8 cellular contexts compared by ENCODE assay signal in genomic region chr6:131923356-131923755, GRCh38. TPM values are rescaled to one million over a fixed set of nuclear protein-coding genes. Genes with fewer than 3 reads are reported as not detected.
DNase-seq lines count a peak whose midpoint lies in the region; ATAC-seq, FAIRE-seq and TF ChIP-seq lines count a peak whose summit lies in the region.

No MANE protein-coding gene starts in this region.

- H2AK5ac ChIP-seq in IMR-90 (ENCODE audit: low read depth, low read length) (no peak overlapping the region), H1 (ENCODE audit: low read depth, low read length) (no peak overlapping the region)

- H3K4me1 ChIP-seq in IMR-90 (ENCODE audit: control insufficient read depth, insufficient read depth, low read length) (no peaks in the 10 kb centered on the region), H1 (replicated peaks in 1 of 4; ENCODE audit: control insufficient read depth in 3 of 4, insufficient read depth in 4 of 4, low read length in 3 of 4) (no peaks in the 10 kb centered on the region)

- H4K20me1 ChIP-seq in IMR-90 (ENCODE audit: insufficient read depth, low read length) (no peaks in the 10 kb centered on the region), H1 (replicated peaks in 1 of 2; ENCODE audit: control insufficient read depth in 1 of 2, insufficient read depth in 2 of 2, low read length in 2 of 2) (peaks cover 3 to 5% of the 10 kb centered on the region in 2 experiments), neural cell (ENCODE audit: insufficient read depth) (no peaks in the 10 kb centered on the region)

- H2AK9ac ChIP-seq in IMR-90 (replicated peaks; ENCODE audit: low read depth, low read length, poor library complexity): no peak overlapping the region

- CTCF ChIA-PET in IMR-90 (lab: Yijun Ruan, JAX): interaction anchor here (0.7 to 1.7 kb wide), 6 partner anchors 8 to 357 kb away, joined by 3 to 7 read pairs (median 4); no protein-coding TSS in a partner anchor
- CTCF ChIA-PET in H1 (lab: Charles Lee; ENCODE audit: partially characterized antibody): interaction anchor here (0.8 to 10.4 kb wide), 43 partner anchors 7 to 373 kb away, joined by 3 to 72 read pairs (median 4); partner anchors contain the start of gene CCN2

- TF ChIP-seq CTCF in GM12873 (IDR thresholded peaks at IDR 0.05; ENCODE audit: insufficient read depth, low read depth, low read length, missing control alignments): peak; percentile 80
- TF ChIP-seq CTCF in IMR-90 (conservative IDR thresholded peaks at IDR 0.05; ENCODE audit: low read depth, low read length): peak; percentile 49
- TF ChIP-seq CTCF in H1 (IDR thresholded peaks at IDR 0.05; ENCODE audit: control extremely low read depth in 1 of 3, insufficient read depth in 1 of 3, low read depth in 1 of 3, low read length in 3 of 3): peak; percentile 83 to 95 (median 88)
- peak; percentile 64 for TF ChIP-seq CTCF in neural cell (IDR thresholded peaks at IDR 0.05; ENCODE audit: poor library complexity, severe bottlenecking)

- POLR2A ChIA-PET in IMR-90 (lab: Charles Lee; ENCODE audit: unreplicated experiment) (no interaction called here), H1 (lab: Charles Lee; ENCODE audit: partially characterized antibody) (interaction anchor here (0.8 to 2.2 kb wide), 7 partner anchors 13 to 228 kb away, joined by 3 to 11 read pairs (median 5); partner anchors contain the start of gene CCN2)

- H2AFZ ChIP-seq in IMR-90 (replicated peaks; ENCODE audit: low read length, poor library complexity) (no peak overlapping the region), H1 (ENCODE audit: low read length) (no peak overlapping the region), neural cell (ENCODE audit: low read depth, low read length) (no peak overlapping the region)

- H4K91ac ChIP-seq in IMR-90 (ENCODE audit: insufficient read depth, low read depth, low read length): no peak overlapping the region
- H4K91ac ChIP-seq in H1 (replicated peaks; ENCODE audit: insufficient read length, low read length): no peak overlapping the region

- H3K9ac ChIP-seq in IMR-90 (ENCODE audit: low read depth, low read length): no peak overlapping the region
- H3K9ac ChIP-seq in H1 (replicated peaks in 1 of 4; ENCODE audit: extremely low read depth in 1 of 4, low read depth in 3 of 4, low read length in 3 of 4): no peak overlapping the region
- no peak overlapping the region for H3K9ac ChIP-seq in neural cell (ENCODE audit: low read length)

- no peaks in the 10 kb centered on the region for H3K79me2 ChIP-seq in H1 (ENCODE audit: control insufficient read depth in 1 of 2, insufficient read depth in 2 of 2, low read length in 2 of 2)
- no peaks in the 10 kb centered on the region for H3K79me2 ChIP-seq in neural cell (replicated peaks; ENCODE audit: insufficient read depth, low read length)

- H3K14ac ChIP-seq in IMR-90 (replicated peaks; ENCODE audit: low read depth, low read length): no peak overlapping the region
- no peak overlapping the region for H3K14ac ChIP-seq in H1 (ENCODE audit: insufficient read length)

- H3K18ac ChIP-seq in IMR-90 (ENCODE audit: low read depth, low read length): no peak overlapping the region
- no peak overlapping the region for H3K18ac ChIP-seq in H1 (ENCODE audit: extremely low read depth, low read length)

- no peaks in the 10 kb centered on the region for H3K79me1 ChIP-seq in IMR-90 (ENCODE audit: low read depth in 1 of 2, low read length in 2 of 2)
- H3K79me1 ChIP-seq in H1 (ENCODE audit: low read depth, low read length): no peaks in the 10 kb centered on the region

- peak; percentile 56 to 70 for DNase-seq in AML-193 (lab: John Stamatoyannopoulos, UW)
- DNase-seq in IMR-90: peak; percentile 57
- peak; percentile 25 for DNase-seq in SHP77 treated with DMSO at 0.1 percent for 48 hours (lab: John Stamatoyannopoulos, UW)
- DNase-seq in H1 (ENCODE audit: low read depth in 1 of 2, low spot score in 2 of 2): peak in 1 of 2 experiments; percentile 81

- BruUV-seq in IMR-90 (replicated peaks; lab: Mats Ljungman, UMichigan): no TSS peak

- no peak overlapping the region for H3K27ac ChIP-seq in IMR-90 (ENCODE audit: insufficient read depth, low read length)
- no peak overlapping the region for H3K27ac ChIP-seq in H1 (ENCODE audit: low read depth, low read length)
- no peak overlapping the region for H3K27ac ChIP-seq in neural cell (ENCODE audit: low read length)

- H4K5ac ChIP-seq in IMR-90 (ENCODE audit: low read depth, low read length) (no peak overlapping the region), H1 (ENCODE audit: insufficient read length, low read depth, low read length) (no peak overlapping the region)

- H2BK120ac ChIP-seq in IMR-90 (ENCODE audit: low read depth, low read length): no peak overlapping the region
- no peak overlapping the region for H2BK120ac ChIP-seq in H1 (replicated peaks; ENCODE audit: low read depth, low read length)

- H3K4me3 ChIP-seq in IMR-90 (ENCODE audit: insufficient read depth, low read depth, low read length) (no peak overlapping the region), H1 (ENCODE audit: extremely low read depth in 1 of 4, insufficient read depth in 2 of 4, low read depth in 3 of 4, low read length in 4 of 4) (no peak overlapping the region), neural cell (ENCODE audit: low read length) (no peak overlapping the region)

- no peak for TF ChIP-seq EP300 in H1 (IDR thresholded peaks at IDR 0.05; ENCODE audit: borderline replicate concordance in 1 of 2, low read depth in 2 of 2, low read length in 2 of 2)
- TF ChIP-seq EP300 in neural cell (conservative IDR thresholded peaks at IDR 0.05; ENCODE audit: poor library complexity, severe bottlenecking): no peak

- no peaks in the 10 kb centered on the region for H3K9me2 ChIP-seq in neural cell (ENCODE audit: insufficient read depth, low read length)

- WGBS in IMR-90 (ENCODE audit: extremely low coverage in 2 of 2, insufficient read length in 1 of 2), 2 experiments: 0% methylated on average over 1 of the region's 2 CpGs; no CpG with 5 or more reads in 1 of the 2 experiments
- 17% methylated on average over 2 of the region's 2 CpGs; no CpG with 5 or more reads in 1 of the 2 experiments for WGBS in H1 (ENCODE audit: extremely low coverage in 1 of 2, insufficient coverage in 1 of 2, insufficient read length in 1 of 2, insufficient replicate concordance in 2 of 2, low coverage in 1 of 2, low lambda C conversion rate in 2 of 2, missing lambda C conversion rate in 1 of 2), 2 experiments

- H3F3A ChIP-seq in neural cell (ENCODE audit: insufficient read depth, low read length, poor library complexity, severe bottlenecking): no peaks in the 10 kb centered on the region

- dilution Hi-C loops in IMR-90 (cut with HindIII; ENCODE audit: low sequenced_read_pairs, unreplicated experiment): no loop called here

- no peak overlapping the region for H2BK15ac ChIP-seq in IMR-90 (ENCODE audit: low read depth, low read length)
- H2BK15ac ChIP-seq in H1 (ENCODE audit: low read length): no peak overlapping the region

- H4K8ac ChIP-seq in IMR-90 (ENCODE audit: low read depth in 2 of 2, low read length in 2 of 2) (no peak overlapping the region), H1 (ENCODE audit: extremely low read depth, insufficient read depth, low read length) (no peak overlapping the region)

- H3K4ac ChIP-seq in IMR-90 (ENCODE audit: low read depth, low read length) (no peak overlapping the region), H1 (replicated peaks; ENCODE audit: insufficient read length, low read depth, low read length) (no peak overlapping the region)

- H3K23ac ChIP-seq in IMR-90 (ENCODE audit: low read depth, low read length) (no peak overlapping the region), H1 (ENCODE audit: insufficient read length) (no peak overlapping the region)

- peaks cover 3% of the 10 kb centered on the region; the same call in 1 of the 2 replicates for H3K9me3 ChIP-seq in IMR-90 (ENCODE audit: control insufficient read depth, insufficient read depth, low read length)
- peaks cover 8% of the 10 kb centered on the region in 2 experiments; a peak in 3 of 4 replicates for H3K9me3 ChIP-seq in H1 (ENCODE audit: insufficient read depth in 2 of 2, low read depth in 1 of 2, low read length in 1 of 2)
- no peaks in the 10 kb centered on the region for H3K9me3 ChIP-seq in neural cell (ENCODE audit: low read length)

- H3K56ac ChIP-seq in IMR-90 (ENCODE audit: extremely low read depth, insufficient read depth, low read length) (no peak overlapping the region), H1 (replicated peaks; ENCODE audit: insufficient read length, low read depth, low read length) (no peak overlapping the region)

- H2BK20ac ChIP-seq in IMR-90 (ENCODE audit: low read depth, low read length) (no peak overlapping the region), H1 (ENCODE audit: low read length) (no peak overlapping the region)

- no peak overlapping the region for H2BK12ac ChIP-seq in H1 (ENCODE audit: low read depth, low read length)

- H3K23me2 ChIP-seq in H1 (ENCODE audit: low read depth, low read length): no peaks in the 10 kb centered on the region

- TF ChIP-seq POLR2A in IMR-90 (IDR thresholded peaks at IDR 0.05; ENCODE audit: low read depth, low read length) (no peak), H1 (IDR thresholded peaks at IDR 0.05; ENCODE audit: control extremely low read depth in 1 of 2, low read depth in 2 of 2, low read length in 2 of 2) (no peak)

- H3K27me3 ChIP-seq in IMR-90 (ENCODE audit: control insufficient read depth, insufficient read depth, low read length) (no peaks in the 10 kb centered on the region), H1 (replicated peaks in 1 of 4; ENCODE audit: control insufficient read depth in 3 of 4, extremely low read depth in 1 of 4, insufficient read depth in 3 of 4, low read length in 3 of 4) (no peaks in the 10 kb centered on the region), neural cell (ENCODE audit: insufficient read depth, low read depth, low read length) (no peaks in the 10 kb centered on the region)

- intact Hi-C loops in IMR-90 (cut with micrococcal nuclease): no loop called here

- H3K9me1 ChIP-seq in IMR-90 (ENCODE audit: insufficient read depth, low read length): 0 out of 2 replicates have a peak, but pooled peaks cover 2% of the 10 kb centered on the region

- TF ChIP-seq RAD21 in IMR-90 (IDR thresholded peaks at IDR 0.05; ENCODE audit: low read length) (peak; percentile 62), H1 (IDR thresholded peaks at IDR 0.05 in 1 of 2, conservative IDR thresholded peaks at IDR 0.05 in 1 of 2; ENCODE audit: low read depth in 2 of 2, low read length in 2 of 2) (peak; percentile 84 to 89), neural cell (conservative IDR thresholded peaks at IDR 0.05) (peak; percentile 69)

- ATAC-seq in IMR-90 (ENCODE audit: low read depth): no peak
- no peak for ATAC-seq in HG02970 (IDR thresholded peaks at IDR 0.05; ENCODE audit: low FRiP score, unreplicated experiment)
- ATAC-seq in GM21717 (IDR thresholded peaks at IDR 0.05; ENCODE audit: unreplicated experiment): no peak

- H3K36me3 ChIP-seq in IMR-90 (ENCODE audit: control insufficient read depth, insufficient read depth, low read length) (no peaks in the 10 kb centered on the region), H1 (ENCODE audit: control insufficient read depth in 2 of 4, insufficient read depth in 4 of 4, low read length in 3 of 4) (peaks cover 2 to 25% (median 14%) of the 10 kb centered on the region in 4 experiments; a peak in 6 of 8 replicates), neural cell (ENCODE audit: insufficient read depth, low read length) (no peaks in the 10 kb centered on the region)

- H2BK5ac ChIP-seq in IMR-90 (ENCODE audit: low read depth, low read length, poor library complexity, severe bottlenecking) (no peak overlapping the region), H1 (ENCODE audit: low read depth, low read length) (no peak overlapping the region)

- no peak overlapping the region for H3K4me2 ChIP-seq in IMR-90 (ENCODE audit: low read depth, low read length)
- H3K4me2 ChIP-seq in H1 (ENCODE audit: insufficient read depth in 1 of 2, low read depth in 2 of 2, low read length in 2 of 2): no peak overlapping the region
- no peak overlapping the region for H3K4me2 ChIP-seq in neural cell (ENCODE audit: low read length)

- peak; percentile 97 for FAIRE-seq in H1 (lab: Jason Lieb, UNC)

- in situ Hi-C loops in IMR-90 (cut with MboI; ENCODE audit: low sequenced_read_pairs): loop anchor here (10.0 kb wide), 1 partner anchor 351 kb away; no protein-coding TSS in a partner anchor

RNA-seq across cellular contexts. Expression of gene CCN2, which starts 27.8 kb away (rescaled TPM):
- 148 and 211 TPM in 2 replicates for total RNA-seq in IMR-90 (2012; rRNA removed)
- polyA plus RNA-seq in IMR-90 (2012; rRNA removed) (1,205 and 1,345 TPM in 2 replicates), H1 (2011; rRNA removed) (25.0 and 47.5 TPM in 2 replicates), neural cell (1.5 and 2.3 TPM in 2 replicates)
- 703 and 2,182 TPM in 2 replicates for polyA plus RNA-seq in IMR-90 (2012; cell fraction: cytosol; rRNA removed)
- polyA plus RNA-seq in IMR-90 (2012; cell fraction: nucleus; rRNA removed; ENCODE audit: low replicate concordance): 1,717 and 1,819 TPM in 2 replicates
- 105 and 107 TPM in 2 replicates for total RNA-seq in H1 (2021; fragmentation: NEBNext Ultra II Directional; extraction: Animal tissue kit (Norgen Biotek cat#: 25700))
- 41.2 TPM for polyA plus RNA-seq in H1 (2011; cell fraction: cytosol; rRNA removed)
- polyA plus RNA-seq in H1 (2011; cell fraction: nucleus; rRNA removed): 63.0 TPM
- polyA plus RNA-seq in H1 (2012, experiment 1 of 2): 45.9 to 78.2 TPM (median 57.8 TPM) in 4 replicates
- polyA plus RNA-seq in H1 (2012, experiment 2 of 2): 40.3 TPM
- polyA plus RNA-seq in H1 (2013, experiment 1 of 2): 74.6 TPM
- polyA plus RNA-seq in H1 (2013, experiment 2 of 2): 92.4 TPM
- 15.8 and 28.5 TPM in 2 replicates for polyA minus RNA-seq in H1 (2011; rRNA and poly(A)+ RNA removed)
- polyA minus RNA-seq in H1 (2011; cell fraction: cytosol; rRNA and poly(A)+ RNA removed): 40.0 TPM
- 69.8 TPM for polyA minus RNA-seq in H1 (2011; cell fraction: nucleus; rRNA and poly(A)+ RNA removed)
- polyA minus RNA-seq in neural cell: 0.73 and 3.2 TPM in 2 replicates

Comparison
In these comparisons a context has a peak if more than half of its experiments do, and no peak if none do; other contexts are left out.
1. RNA of gene CCN2, which starts 27.8 kb away (polyA plus RNA-seq): 703 to 2,182 TPM in IMR-90; 25.0 to 92.4 TPM in H1 and 1.5 to 2.3 TPM in neural cell; every median in the first group is over 4 times any median in the second.
2. Peak in every context shown above with its lines, with median percentiles within 50 percentile points of each other: CTCF ChIP-seq.